Comparison of ENCODE assay signal across 1 cellular context in the genomic region with DNA sequence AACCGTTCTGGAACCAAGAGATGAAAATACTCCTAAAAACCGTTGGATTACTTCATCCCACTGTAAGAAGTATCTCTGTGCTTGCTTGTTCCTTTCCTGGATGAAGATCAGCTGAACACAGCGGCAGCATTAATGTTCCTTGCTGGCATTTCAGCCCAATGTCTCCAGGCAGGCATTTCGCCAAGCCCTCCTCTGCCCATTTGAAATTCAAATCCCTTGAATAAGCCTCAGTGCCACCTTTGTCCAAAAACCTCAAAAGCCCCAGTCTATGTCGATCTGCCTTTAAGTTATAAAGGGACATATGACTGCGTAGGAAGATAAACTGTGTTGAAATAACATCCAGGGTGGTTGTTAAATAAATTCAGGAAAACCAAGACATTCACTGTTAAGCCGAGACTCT.
TF ChIP-seq lines count a peak whose summit lies in the region.

No MANE protein-coding gene starts in this region.

TF ChIP-seq in SK-N-SH treated with all-trans-retinoic acid at 6 μM for 48 hours, 23 proteins besides CTCF, POLR2A, EP300 and RAD21:
- no peak for TF ChIP-seq RARB (CRISPR knock-in tag; IDR thresholded peaks at IDR 0.05)
- TF ChIP-seq ZFP30 (CRISPR knock-in tag; IDR thresholded peaks at IDR 0.05): no peak
- no peak for TF ChIP-seq ZC3H10 (CRISPR knock-in tag; IDR thresholded peaks at IDR 0.05)
- no peak for TF ChIP-seq GLIS3 (CRISPR knock-in tag; IDR thresholded peaks at IDR 0.05)
- no peak for TF ChIP-seq SNAI2 (CRISPR knock-in tag; IDR thresholded peaks at IDR 0.05)
- TF ChIP-seq ARNTL (CRISPR knock-in tag; IDR thresholded peaks at IDR 0.05; ENCODE audit: borderline replicate concordance, low read depth): no peak
